Comparison of ENCODE assay signal across 1 cellular context in genomic region chr2:227848586-227848985, GRCh38.
TF ChIP-seq lines count a peak whose summit lies in the region.

No MANE protein-coding gene starts in this region.

TF ChIP-seq in GM12878, 131 proteins besides CTCF, POLR2A, EP300 and RAD21 (continued from another document):
- no peak for TF ChIP-seq ZNF592 (IDR thresholded peaks at IDR 0.05)
- peak; percentile 68 for TF ChIP-seq BCL3 (IDR thresholded peaks at IDR 0.05; ENCODE audit: borderline replicate concordance, insufficient read depth, low read depth, low read length, poor library complexity, severe bottlenecking)
- no peak for TF ChIP-seq ZBTB4 (CRISPR knock-in tag; IDR thresholded peaks at IDR 0.05)
- TF ChIP-seq CBFB (IDR thresholded peaks at IDR 0.05; ENCODE audit: low read depth), result 0 out of 2 replicates have a peak, but pooled peaks have one; percentile 46
- TF ChIP-seq ZNF274 (IDR thresholded peaks at IDR 0.05; ENCODE audit: insufficient read depth, insufficient read length), result no peak
- TF ChIP-seq FOXK2 (IDR thresholded peaks at IDR 0.05), result no peak
